In the genomic region with DNA sequence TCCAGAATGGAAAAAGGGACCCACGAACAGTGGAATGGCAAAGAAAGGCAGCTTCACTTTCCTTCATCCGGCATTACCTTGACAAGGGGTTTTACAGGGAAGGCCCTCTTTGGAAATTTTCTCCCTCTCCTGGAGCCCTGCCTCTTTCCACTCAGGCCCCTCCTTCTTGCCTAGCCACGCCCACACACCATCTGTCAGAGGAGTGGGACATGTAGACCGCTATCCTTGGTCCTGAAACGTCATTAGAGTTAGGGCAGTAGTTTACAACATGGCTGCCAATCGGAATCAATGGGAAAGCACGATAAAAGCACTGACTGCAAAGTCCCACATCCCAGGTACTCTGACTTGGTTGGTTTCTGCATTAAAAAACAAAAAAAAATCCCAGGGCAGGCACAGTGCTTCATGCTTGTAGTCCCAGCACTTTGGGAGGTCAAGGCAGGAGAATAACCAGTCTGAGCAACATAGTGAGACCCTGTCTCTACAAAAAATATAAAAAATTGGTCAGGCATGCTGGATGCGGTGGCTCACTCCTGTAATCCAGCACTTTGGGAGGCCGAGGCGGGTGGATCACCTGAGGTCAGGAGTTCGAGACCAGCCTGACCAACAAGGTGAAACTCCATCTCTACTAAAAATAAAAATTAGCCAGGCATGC, we compare ENCODE assay signal across 8 cellular contexts.
DNase-seq lines count a peak whose midpoint lies in the region; ATAC-seq and TF ChIP-seq lines count a peak whose summit lies in the region.

No MANE protein-coding gene starts in this region.

- H3K27me3 Mint-ChIP-seq in MCF 10A (ENCODE audit: insufficient read depth, unreplicated experiment) = peaks cover 16% of the 10 kb centered on the region

- no peak for TF ChIP-seq EP300 in gastroesophageal sphincter (IDR thresholded peaks at IDR 0.05)

- no peak overlapping the region for H3K4me3 ChIP-seq in breast epithelium
- no peak overlapping the region for H3K4me3 ChIP-seq in fibroblast of villous mesenchyme (ENCODE audit: low read depth, low read length)
- H3K4me3 ChIP-seq in testis = no peak overlapping the region
- no peak overlapping the region for H3K4me3 ChIP-seq in gastroesophageal sphincter

- TF ChIP-seq POLR2A in breast epithelium (IDR thresholded peaks at IDR 0.05) (no peak), testis (IDR thresholded peaks at IDR 0.05) (no peak), gastroesophageal sphincter (IDR thresholded peaks at IDR 0.05) (no peak)

- H3K27me3 ChIP-seq in breast epithelium (no peaks in the 10 kb centered on the region), testis (no peaks in the 10 kb centered on the region), gastroesophageal sphincter (no peaks in the 10 kb centered on the region)

- WGBS in testis, 2 donors = 35 to 41% methylated on average over 11 of the region's 11 CpGs
- 42 to 67% methylated on average over 2 to 7 of the region's 11 CpGs for WGBS in gastroesophageal sphincter (ENCODE audit: low coverage in 1 of 2), 2 donors

- ATAC-seq in gastroesophageal sphincter = no peak
- no peak for ATAC-seq in HG03280 (IDR thresholded peaks at IDR 0.05; ENCODE audit: unreplicated experiment)

- H3K36me3 ChIP-seq in breast epithelium (no peaks in the 10 kb centered on the region), testis (ENCODE audit: low read depth, missing control alignments) (no peaks in the 10 kb centered on the region), gastroesophageal sphincter (no peaks in the 10 kb centered on the region)

- H3K9me3 ChIP-seq in breast epithelium (no peaks in the 10 kb centered on the region), testis (no peaks in the 10 kb centered on the region), gastroesophageal sphincter (no peaks in the 10 kb centered on the region)

- no peaks in the 10 kb centered on the region for H3K9me3 Mint-ChIP-seq in MCF 10A (ENCODE audit: unreplicated experiment)

- H3K4me3 Mint-ChIP-seq in MCF 10A (ENCODE audit: unreplicated experiment) = no peak overlapping the region

- no peak for TF ChIP-seq CTCF in MCF 10A (IDR thresholded peaks at IDR 0.05; ENCODE audit: unreplicated experiment)
- TF ChIP-seq CTCF in breast epithelium (IDR thresholded peaks at IDR 0.05) = no peak
- no peak for TF ChIP-seq CTCF in fibroblast of villous mesenchyme (IDR thresholded peaks at IDR 0.05; ENCODE audit: insufficient read depth, low read depth, low read length)
- TF ChIP-seq CTCF in testis (IDR thresholded peaks at IDR 0.05) = no peak
- no peak for TF ChIP-seq CTCF in gastroesophageal sphincter (IDR thresholded peaks at IDR 0.05)

- H3K36me3 Mint-ChIP-seq in MCF 10A (ENCODE audit: insufficient read depth, unreplicated experiment) = no peaks in the 10 kb centered on the region

- no peaks in the 10 kb centered on the region for H3K4me1 Mint-ChIP-seq in MCF 10A (ENCODE audit: insufficient read depth, unreplicated experiment)

- CTCF ChIA-PET in MCF 10A (lab: Yijun Ruan, JAX) = interaction anchor here (0.6 to 0.7 kb wide), 3 partner anchors 48 to 337 kb away, joined by 3 to 4 read pairs (median 4); no protein-coding TSS in a partner anchor

- H3K27ac Mint-ChIP-seq in MCF 10A (ENCODE audit: low read depth, unreplicated experiment) = no peak overlapping the region

- H3K27ac ChIP-seq in breast epithelium (no peak overlapping the region), testis (no peak overlapping the region), gastroesophageal sphincter (no peak overlapping the region)

- intact Hi-C loops in MCF 10A (cut with micrococcal nuclease) (no loop called here), breast epithelium (cut with DNase I; ENCODE audit: low total_unique reads) (no loop called here), testis (cut with DNase I; ENCODE audit: low total_unique reads) (no loop called here)

- H3K4me1 ChIP-seq in breast epithelium (no peaks in the 10 kb centered on the region), testis (no peaks in the 10 kb centered on the region), gastroesophageal sphincter (no peaks in the 10 kb centered on the region)

- POLR2A ChIA-PET in MCF 10A (lab: Yijun Ruan, JAX) = no interaction called here

- DNase-seq in MCF 10A (ENCODE audit: unreplicated experiment) (peak; percentile 88), breast epithelium (ENCODE audit: low spot score in 2 of 2) (no peak), SK-N-DZ (ENCODE audit: low spot score) (peak; percentile 75), fibroblast of villous mesenchyme (ENCODE audit: low read depth) (peak; percentile 74), testis (peak; percentile 67)
- DNase-seq in activated effector memory CD4-positive, alpha-beta T cell treated with anti-CD3 and anti-CD28 coated beads, Interleukin-2, amount 50 U/mL, for 16 hours = no peak

- BruUV-seq in MCF 10A (replicated peaks; lab: Mats Ljungman, UMichigan) = no TSS peak

Comparison
In these comparisons a context has a peak if more than half of its experiments do, and no peak if none do; other contexts are left out.
1. DNase-seq: peak in MCF 10A (single experiment), SK-N-DZ (single experiment), fibroblast of villous mesenchyme (single experiment) and testis (single experiment); none in breast epithelium (0 of 2) and activated effector memory CD4-positive, alpha-beta T cell treated with anti-CD3 and anti-CD28 coated beads, Interleukin-2, amount 50 U/mL, for 16 hours (single experiment).